8 cellular contexts compared by ENCODE assay signal in the genomic region with DNA sequence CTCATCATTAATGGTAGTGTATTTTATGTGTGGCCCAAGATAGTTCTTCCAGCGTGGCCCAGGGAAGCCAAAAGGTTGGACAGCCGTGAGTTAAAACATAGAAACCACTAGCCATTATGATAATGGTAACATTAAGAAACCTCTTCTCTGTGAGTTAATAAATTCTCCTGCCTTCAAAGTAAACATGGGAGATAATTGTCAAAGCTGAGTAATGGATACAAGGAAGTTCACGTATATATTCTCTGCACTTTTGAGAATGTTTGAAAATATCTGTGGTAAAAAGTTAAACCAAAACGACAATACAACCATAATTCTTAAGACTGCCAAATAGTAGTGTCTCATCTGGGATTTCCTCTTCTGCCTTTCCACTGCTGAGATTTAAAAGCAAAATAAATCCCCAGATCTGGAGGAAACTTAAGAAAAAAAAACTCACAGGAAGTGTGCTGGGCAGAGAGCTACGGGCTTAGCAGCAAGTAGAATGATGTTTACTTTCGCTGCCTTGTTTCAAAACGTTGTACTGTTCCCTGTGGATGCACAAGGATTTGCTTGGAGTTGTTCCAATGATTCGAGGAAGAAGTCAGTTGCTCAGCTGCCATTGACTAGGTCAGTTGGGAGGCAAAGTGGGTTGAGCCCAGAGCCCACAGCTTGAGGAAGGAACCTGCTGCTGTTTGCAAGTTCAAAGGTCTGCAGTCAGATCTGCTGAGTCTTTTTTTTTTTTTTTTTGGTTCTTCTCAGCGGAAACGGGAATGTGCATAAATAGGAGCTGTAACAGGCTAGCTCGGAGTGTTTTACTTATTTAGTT. TPM values are rescaled to one million over a fixed set of nuclear protein-coding genes. Genes with fewer than 3 reads are reported as not detected.
DNase-seq lines count a peak whose midpoint lies in the region; ATAC-seq and TF ChIP-seq lines count a peak whose summit lies in the region.

No MANE protein-coding gene starts in this region.

- DNase-seq in DMS53 treated with DMSO at 0.1 percent for 48 hours (lab: John Stamatoyannopoulos, UW; ENCODE audit: unreplicated experiment) (peak; percentile 97), SK-N-SH (no peak), aorta (peak; percentile 74 to 87)
- no peak for DNase-seq in activated CD8-positive, alpha-beta memory T cell treated with anti-CD3 and anti-CD28 coated beads, Interleukin-2, amount 50 U/mL, for 48 hours
- DNase-seq in activated CD4-positive, CD25-positive, alpha-beta regulatory T cell treated with anti-CD3 and anti-CD28 coated beads, Interleukin-2, amount 50 U/mL, for 72 hours, result no peak

- H3K27ac ChIP-seq in KOPT-K1 (ENCODE audit: low read depth, low read length, poor library complexity, severe bottlenecking), result peak overlapping the region; percentile 30
- H3K27ac ChIP-seq in SK-N-SH (ENCODE audit: low read depth in 2 of 2, low read length in 1 of 2), result peak overlapping the region; percentile 62 to 72
- peak overlapping the region; percentile 68 to 89 for H3K27ac ChIP-seq in aorta (ENCODE audit: low read depth in 1 of 2, low read length in 2 of 2)

- H3K27me3 ChIP-seq in SK-N-SH (ENCODE audit: insufficient read depth) (no peaks in the 10 kb centered on the region), endocrine pancreas (ENCODE audit: control insufficient read depth, insufficient read depth, low read length) (no peaks in the 10 kb centered on the region), mucosa of stomach (ENCODE audit: control insufficient read depth, insufficient read depth, low read length) (no peaks in the 10 kb centered on the region), aorta (ENCODE audit: control insufficient read depth in 1 of 2, insufficient read depth in 2 of 2, low read length in 1 of 2) (no peaks in the 10 kb centered on the region)

- WGBS in SK-N-SH (ENCODE audit: low lambda C conversion rate), result 39% methylated on average over 11 of the region's 11 CpGs
- 2 to 4% methylated on average over 11 of the region's 11 CpGs for whole genome bisulfite sequencing in aorta, 2 donors

- peak overlapping the region; percentile 6; the same call in 1 of the 2 replicates for H3K9ac ChIP-seq in SK-N-SH
- H3K9ac ChIP-seq in endocrine pancreas (ENCODE audit: control insufficient read depth, insufficient read depth, low read length), result no peak overlapping the region
- peak overlapping the region; percentile 94 for H3K9ac ChIP-seq in mucosa of stomach (ENCODE audit: low read length)

- peaks cover 23% of the 10 kb centered on the region; the same call in 1 of the 2 replicates for H3K79me2 ChIP-seq in SK-N-SH (ENCODE audit: insufficient read depth)

- peak; percentile 63 for ATAC-seq in aorta (ENCODE audit: low FRiP score)

- H3K4me3 ChIP-seq in SK-N-SH (ENCODE audit: low read depth in 2 of 2, low read length in 1 of 2) (peak overlapping the region; percentile 68 to 82; a peak in 3 of 4 replicates), endocrine pancreas (ENCODE audit: control insufficient read depth, insufficient read depth, low read length) (peak overlapping the region; percentile 56), mucosa of stomach (ENCODE audit: low read length) (no peak overlapping the region), aorta (ENCODE audit: low read length in 2 of 2) (peak overlapping the region in 1 of 2 donors; percentile 15)

- POLR2A ChIA-PET in SK-N-SH (lab: Yijun Ruan, JAX), result interaction anchor here (0.5 kb wide), 1 partner anchor 702 kb away, joined by 3 read pairs; no protein-coding TSS in a partner anchor

- H2AFZ ChIP-seq in SK-N-SH (ENCODE audit: low read depth), result peak overlapping the region; percentile 23; the same call in 1 of the 2 replicates

- no peak for TF ChIP-seq EP300 in SK-N-SH (IDR thresholded peaks at IDR 0.05; ENCODE audit: borderline replicate concordance in 1 of 2, low read depth in 1 of 2, low read length in 1 of 2)

- H3K36me3 ChIP-seq in KOPT-K1 (ENCODE audit: insufficient read depth, low read length) (peaks cover 5% of the 10 kb centered on the region; the same call in 1 of the 2 replicates), SK-N-SH (replicated peaks in 1 of 2; ENCODE audit: control insufficient read depth in 1 of 2, insufficient read depth in 2 of 2, low read length in 1 of 2) (peaks cover 0 to 2% of the 10 kb centered on the region in 2 experiments), endocrine pancreas (ENCODE audit: control insufficient read depth, insufficient read depth, low read length) (no peaks in the 10 kb centered on the region), mucosa of stomach (ENCODE audit: control insufficient read depth, insufficient read depth, low read length) (no peaks in the 10 kb centered on the region), aorta (ENCODE audit: control insufficient read depth in 1 of 2, insufficient read depth in 2 of 2, low read length in 1 of 2) (no peaks in the 10 kb centered on the region)

- no peaks in the 10 kb centered on the region for H4K20me1 ChIP-seq in SK-N-SH (ENCODE audit: insufficient read depth)

- H3F3A ChIP-seq in SK-N-SH (replicated peaks; ENCODE audit: insufficient read depth), result peaks cover 22% of the 10 kb centered on the region

- no peak for TF ChIP-seq CTCF in SK-N-SH (IDR thresholded peaks at IDR 0.05)

- peak overlapping the region; percentile 86 for H3K4me2 ChIP-seq in SK-N-SH

- no peak for TF ChIP-seq RAD21 in SK-N-SH (IDR thresholded peaks at IDR 0.05; ENCODE audit: low read length)

- no peaks in the 10 kb centered on the region for H3K9me3 ChIP-seq in KOPT-K1 (ENCODE audit: insufficient read depth, low read length, poor library complexity, severe bottlenecking)
- H3K9me3 ChIP-seq in SK-N-SH, result no peaks in the 10 kb centered on the region
- no peaks in the 10 kb centered on the region for H3K9me3 ChIP-seq in endocrine pancreas (ENCODE audit: control insufficient read depth, low read length)
- H3K9me3 ChIP-seq in mucosa of stomach (ENCODE audit: control insufficient read depth, low read length), result no peaks in the 10 kb centered on the region
- H3K9me3 ChIP-seq in aorta (ENCODE audit: control insufficient read depth, low read length), result no peaks in the 10 kb centered on the region

- CTCF ChIA-PET in SK-N-SH (lab: Yijun Ruan, JAX), result interaction anchor here (1.4 kb wide), 1 partner anchor 200 kb away, joined by 3 read pairs; the partner anchor contains the start of gene SDSL

- intact Hi-C loops in aorta (cut with DNase I), result no loop called here

- H3K9me2 ChIP-seq in SK-N-SH, result no peaks in the 10 kb centered on the region

- H3K4me1 ChIP-seq in SK-N-SH (ENCODE audit: control insufficient read depth in 1 of 2, insufficient read depth in 2 of 2, low read depth in 1 of 2, low read length in 1 of 2) (peaks cover 14 to 15% of the 10 kb centered on the region in 2 experiments; a peak in 3 of 4 replicates), endocrine pancreas (ENCODE audit: control insufficient read depth, insufficient read depth, low read length) (no peaks in the 10 kb centered on the region), mucosa of stomach (ENCODE audit: control insufficient read depth, insufficient read depth, low read length) (peaks cover 31% of the 10 kb centered on the region), aorta (ENCODE audit: control insufficient read depth in 1 of 2, insufficient read depth in 2 of 2, low read length in 2 of 2) (peaks cover under 1 to 3% of the 10 kb centered on the region in 2 donors)

TF ChIP-seq in SK-N-SH, 30 proteins besides CTCF, POLR2A, EP300 and RAD21:
- TF ChIP-seq RCOR1 (IDR thresholded peaks at IDR 0.05; ENCODE audit: low read length) (no peak), NFIC (IDR thresholded peaks at IDR 0.05; ENCODE audit: borderline replicate concordance) (0 out of 2 replicates have a peak, but pooled peaks have one; percentile 28)

RNA-seq across cellular contexts. Expression of gene TPCN1, which starts 1.7 kb away (rescaled TPM):
- polyA plus RNA-seq in SK-N-SH (2012; rRNA removed), result 10.3 and 15.7 TPM in 2 replicates
- polyA plus RNA-seq in SK-N-SH (2012; cell fraction: cytosol; rRNA removed), result 7.0 and 10.7 TPM in 2 replicates
- polyA plus RNA-seq in SK-N-SH (2012; cell fraction: nucleus; rRNA removed), result 57.8 and 62.3 TPM in 2 replicates
- total RNA-seq in aorta, result 100 to 1,000 TPM in 1 of 2 donors, 10 to 100 TPM in 1; 65.9 to 128 TPM
- 100 to 1,000 TPM in 1 of 2 donors, 10 to 100 TPM in 1; 21.4 to 108 TPM for polyA plus RNA-seq in aorta

RNA-seq across cellular contexts. Expression of gene RITA1, which starts 37.4 kb away (rescaled TPM):
- polyA plus RNA-seq in SK-N-SH (2012; rRNA removed), result 18.7 and 21.1 TPM in 2 replicates
- 12.7 and 19.1 TPM in 2 replicates for polyA plus RNA-seq in SK-N-SH (2012; cell fraction: cytosol; rRNA removed)
- polyA plus RNA-seq in SK-N-SH (2012; cell fraction: nucleus; rRNA removed), result 13.0 and 15.6 TPM in 2 replicates
- total RNA-seq in aorta, result 10 to 100 TPM in 1 of 2 donors, 1 to 10 TPM in 1; 6.1 to 10.0 TPM
- 10 to 100 TPM; 10.8 to 11.5 TPM for polyA plus RNA-seq in aorta

RNA-seq across cellular contexts. Expression of gene DDX54, which starts 37.7 kb away (rescaled TPM):
- polyA plus RNA-seq in SK-N-SH (2012; rRNA removed), result 56.5 and 69.9 TPM in 2 replicates
- 43.6 and 43.8 TPM in 2 replicates for polyA plus RNA-seq in SK-N-SH (2012; cell fraction: cytosol; rRNA removed)
- polyA plus RNA-seq in SK-N-SH (2012; cell fraction: nucleus; rRNA removed), result 113 and 236 TPM in 2 replicates
- total RNA-seq in aorta, result 10 to 100 TPM; 47.2 to 48.6 TPM
- polyA plus RNA-seq in aorta, result 10 to 100 TPM; 12.6 to 70.8 TPM

Comparison
In these comparisons a context has a peak if more than half of its experiments do, and no peak if none do; other contexts are left out.
1. DNase-seq: peak in DMS53 treated with DMSO at 0.1 percent for 48 hours (single experiment) and aorta (2 of 2); none in SK-N-SH (single experiment), activated CD8-positive, alpha-beta memory T cell treated with anti-CD3 and anti-CD28 coated beads, Interleukin-2, amount 50 U/mL, for 48 hours (single experiment) and activated CD4-positive, CD25-positive, alpha-beta regulatory T cell treated with anti-CD3 and anti-CD28 coated beads, Interleukin-2, amount 50 U/mL, for 72 hours (single experiment).
2. Peak in every context shown above with its lines, with median percentiles within 50 percentile points of each other: H3K27ac ChIP-seq.